7 cellular contexts compared by ENCODE assay signal in genomic region chr22:26508148-26508547, GRCh38.
"Had no signal": no experiment of that assay in that cellular context is flagged by ENCODE, and none has a peak within 500 bp of the region (broad histone marks: within the 10 kb centered on the region; RNA-seq: fewer than 3 reads in every experiment).

No MANE protein-coding gene starts in this region.

- H3K4me3 ChIP-seq: GM12878 had no signal

- DNase-seq: GDM1 had no signal

- ATAC-seq: GM12878 had no signal

- FAIRE-seq: G401.6, GM12878, GM12891, GM12892, GM18507, GM19239 had no signal
